1 cellular context compared by ENCODE assay signal in the genomic region with DNA sequence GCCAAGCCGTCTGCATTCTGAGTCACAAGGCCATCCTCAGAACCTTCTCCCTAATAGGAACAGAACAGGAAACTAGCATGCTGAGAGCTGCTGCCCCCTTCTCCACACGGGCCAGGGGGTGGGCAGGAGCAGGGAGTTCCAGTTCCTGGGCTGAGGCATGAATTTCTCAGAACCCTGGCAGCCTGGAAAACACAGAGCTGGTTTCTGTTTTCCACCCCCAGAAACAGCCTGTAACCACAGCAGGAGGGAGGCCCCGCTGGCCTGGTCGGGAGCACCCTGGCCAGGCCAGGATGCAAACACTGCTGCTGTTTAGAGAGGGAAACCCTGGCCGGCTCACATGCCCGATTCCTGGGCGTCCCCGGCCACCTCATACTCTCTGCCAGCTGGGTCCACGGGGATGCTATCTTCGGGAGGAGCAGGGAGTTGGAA.
TF ChIP-seq lines count a peak whose summit lies in the region.

No MANE protein-coding gene starts in this region.

TF ChIP-seq in HepG2, 621 proteins besides CTCF, POLR2A, EP300 and RAD21 (continued from another document and continues in another):
- peak; percentile 47; the same call in 1 of the 2 replicates for TF ChIP-seq PITX1 (CRISPR knock-in tag; IDR thresholded peaks at IDR 0.05)
- TF ChIP-seq MED13 (CRISPR knock-in tag; IDR thresholded peaks at IDR 0.05) = no peak
- TF ChIP-seq, protein P1, sequence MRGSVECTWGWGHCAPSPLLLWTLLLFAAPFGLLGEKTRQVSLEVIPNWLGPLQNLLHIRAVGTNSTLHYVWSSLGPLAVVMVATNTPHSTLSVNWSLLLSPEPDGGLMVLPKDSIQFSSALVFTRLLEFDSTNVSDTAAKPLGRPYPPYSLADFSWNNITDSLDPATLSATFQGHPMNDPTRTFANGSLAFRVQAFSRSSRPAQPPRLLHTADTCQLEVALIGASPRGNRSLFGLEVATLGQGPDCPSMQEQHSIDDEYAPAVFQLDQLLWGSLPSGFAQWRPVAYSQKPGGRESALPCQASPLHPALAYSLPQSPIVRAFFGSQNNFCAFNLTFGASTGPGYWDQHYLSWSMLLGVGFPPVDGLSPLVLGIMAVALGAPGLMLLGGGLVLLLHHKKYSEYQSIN (CRISPR knock-in tag; IDR thresholded peaks at IDR 0.05; ENCODE audit: borderline replicate concordance) = no peak
- TF ChIP-seq, protein P2, sequence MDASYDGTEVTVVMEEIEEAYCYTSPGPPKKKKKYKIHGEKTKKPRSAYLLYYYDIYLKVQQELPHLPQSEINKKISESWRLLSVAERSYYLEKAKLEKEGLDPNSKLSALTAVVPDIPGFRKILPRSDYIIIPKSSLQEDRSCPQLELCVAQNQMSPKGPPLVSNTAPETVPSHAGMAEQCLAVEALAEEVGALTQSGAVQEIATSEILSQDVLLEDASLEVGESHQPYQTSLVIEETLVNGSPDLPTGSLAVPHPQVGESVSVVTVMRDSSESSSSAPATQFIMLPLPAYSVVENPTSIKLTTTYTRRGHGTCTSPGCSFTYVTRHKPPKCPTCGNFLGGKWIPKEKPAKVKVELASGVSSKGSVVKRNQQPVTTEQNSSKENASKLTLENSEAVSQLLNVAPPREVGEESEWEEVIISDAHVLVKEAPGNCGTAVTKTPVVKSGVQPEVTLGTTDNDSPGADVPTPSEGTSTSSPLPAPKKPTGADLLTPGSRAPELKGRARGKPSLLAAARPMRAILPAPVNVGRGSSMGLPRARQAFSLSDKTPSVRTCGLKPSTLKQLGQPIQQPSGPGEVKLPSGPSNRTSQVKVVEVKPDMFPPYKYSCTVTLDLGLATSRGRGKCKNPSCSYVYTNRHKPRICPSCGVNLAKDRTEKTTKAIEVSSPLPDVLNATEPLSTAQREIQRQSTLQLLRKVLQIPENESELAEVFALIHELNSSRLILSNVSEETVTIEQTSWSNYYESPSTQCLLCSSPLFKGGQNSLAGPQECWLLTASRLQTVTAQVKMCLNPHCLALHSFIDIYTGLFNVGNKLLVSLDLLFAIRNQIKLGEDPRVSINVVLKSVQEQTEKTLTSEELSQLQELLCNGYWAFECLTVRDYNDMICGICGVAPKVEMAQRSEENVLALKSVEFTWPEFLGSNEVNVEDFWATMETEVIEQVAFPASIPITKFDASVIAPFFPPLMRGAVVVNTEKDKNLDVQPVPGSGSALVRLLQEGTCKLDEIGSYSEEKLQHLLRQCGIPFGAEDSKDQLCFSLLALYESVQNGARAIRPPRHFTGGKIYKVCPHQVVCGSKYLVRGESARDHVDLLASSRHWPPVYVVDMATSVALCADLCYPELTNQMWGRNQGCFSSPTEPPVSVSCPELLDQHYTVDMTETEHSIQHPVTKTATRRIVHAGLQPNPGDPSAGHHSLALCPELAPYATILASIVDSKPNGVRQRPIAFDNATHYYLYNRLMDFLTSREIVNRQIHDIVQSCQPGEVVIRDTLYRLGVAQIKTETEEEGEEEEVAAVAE (CRISPR knock-in tag; IDR thresholded peaks at IDR 0.05; ENCODE audit: borderline replicate concordance) = no peak
- TF ChIP-seq, protein P3, sequence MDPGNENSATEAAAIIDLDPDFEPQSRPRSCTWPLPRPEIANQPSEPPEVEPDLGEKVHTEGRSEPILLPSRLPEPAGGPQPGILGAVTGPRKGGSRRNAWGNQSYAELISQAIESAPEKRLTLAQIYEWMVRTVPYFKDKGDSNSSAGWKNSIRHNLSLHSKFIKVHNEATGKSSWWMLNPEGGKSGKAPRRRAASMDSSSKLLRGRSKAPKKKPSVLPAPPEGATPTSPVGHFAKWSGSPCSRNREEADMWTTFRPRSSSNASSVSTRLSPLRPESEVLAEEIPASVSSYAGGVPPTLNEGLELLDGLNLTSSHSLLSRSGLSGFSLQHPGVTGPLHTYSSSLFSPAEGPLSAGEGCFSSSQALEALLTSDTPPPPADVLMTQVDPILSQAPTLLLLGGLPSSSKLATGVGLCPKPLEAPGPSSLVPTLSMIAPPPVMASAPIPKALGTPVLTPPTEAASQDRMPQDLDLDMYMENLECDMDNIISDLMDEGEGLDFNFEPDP (CRISPR knock-in tag; conservative IDR thresholded peaks at IDR 0.05) = 0 out of 2 replicates have a peak, but pooled peaks have one; percentile 75
- no peak for TF ChIP-seq ZNF124 (CRISPR knock-in tag; IDR thresholded peaks at IDR 0.05)
- TF ChIP-seq JUN (CRISPR knock-in tag; IDR thresholded peaks at IDR 0.05) = no peak
- TF ChIP-seq, protein P4, sequence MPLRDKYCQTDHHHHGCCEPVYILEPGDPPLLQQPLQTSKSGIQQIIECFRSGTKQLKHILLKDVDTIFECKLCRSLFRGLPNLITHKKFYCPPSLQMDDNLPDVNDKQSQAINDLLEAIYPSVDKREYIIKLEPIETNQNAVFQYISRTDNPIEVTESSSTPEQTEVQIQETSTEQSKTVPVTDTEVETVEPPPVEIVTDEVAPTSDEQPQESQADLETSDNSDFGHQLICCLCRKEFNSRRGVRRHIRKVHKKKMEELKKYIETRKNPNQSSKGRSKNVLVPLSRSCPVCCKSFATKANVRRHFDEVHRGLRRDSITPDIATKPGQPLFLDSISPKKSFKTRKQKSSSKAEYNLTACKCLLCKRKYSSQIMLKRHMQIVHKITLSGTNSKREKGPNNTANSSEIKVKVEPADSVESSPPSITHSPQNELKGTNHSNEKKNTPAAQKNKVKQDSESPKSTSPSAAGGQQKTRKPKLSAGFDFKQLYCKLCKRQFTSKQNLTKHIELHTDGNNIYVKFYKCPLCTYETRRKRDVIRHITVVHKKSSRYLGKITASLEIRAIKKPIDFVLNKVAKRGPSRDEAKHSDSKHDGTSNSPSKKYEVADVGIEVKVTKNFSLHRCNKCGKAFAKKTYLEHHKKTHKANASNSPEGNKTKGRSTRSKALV (CRISPR knock-in tag; IDR thresholded peaks at IDR 0.05) = no peak
- no peak for TF ChIP-seq GFI1 (CRISPR knock-in tag; IDR thresholded peaks at IDR 0.05; ENCODE audit: borderline replicate concordance)
- TF ChIP-seq NBN (conservative IDR thresholded peaks at IDR 0.05) = no peak
- no peak for TF ChIP-seq CREM (IDR thresholded peaks at IDR 0.05)
- TF ChIP-seq CREM (CRISPR knock-in tag; IDR thresholded peaks at IDR 0.05) = no peak
- no peak for TF ChIP-seq KDM1A (CRISPR knock-in tag; IDR thresholded peaks at IDR 0.05)
- TF ChIP-seq PHB2 (IDR thresholded peaks at IDR 0.05; ENCODE audit: partially characterized antibody) = no peak
- TF ChIP-seq ZBTB21 (CRISPR knock-in tag; IDR thresholded peaks at IDR 0.05) = no peak
- no peak for TF ChIP-seq FOXA3 (CRISPR knock-in tag; IDR thresholded peaks at IDR 0.05)
- no peak for TF ChIP-seq DMAP1 (CRISPR knock-in tag; IDR thresholded peaks at IDR 0.05)
- no peak for TF ChIP-seq SPEN (CRISPR knock-in tag; IDR thresholded peaks at IDR 0.05; ENCODE audit: low read depth)
- no peak for TF ChIP-seq KDM5B (CRISPR knock-in tag; IDR thresholded peaks at IDR 0.05; ENCODE audit: borderline replicate concordance)
- TF ChIP-seq ZNF746 (CRISPR knock-in tag; IDR thresholded peaks at IDR 0.05) = no peak
- TF ChIP-seq ZNF607 (CRISPR knock-in tag; IDR thresholded peaks at IDR 0.05; ENCODE audit: borderline replicate concordance) = no peak
- no peak for TF ChIP-seq SRF (IDR thresholded peaks at IDR 0.05; ENCODE audit: low read depth, low read length)
- no peak for TF ChIP-seq ZNF614 (CRISPR knock-in tag; IDR thresholded peaks at IDR 0.05; ENCODE audit: borderline replicate concordance)
- TF ChIP-seq, protein P5, sequence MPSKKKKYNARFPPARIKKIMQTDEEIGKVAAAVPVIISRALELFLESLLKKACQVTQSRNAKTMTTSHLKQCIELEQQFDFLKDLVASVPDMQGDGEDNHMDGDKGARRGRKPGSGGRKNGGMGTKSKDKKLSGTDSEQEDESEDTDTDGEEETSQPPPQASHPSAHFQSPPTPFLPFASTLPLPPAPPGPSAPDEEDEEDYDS (CRISPR knock-in tag; IDR thresholded peaks at IDR 0.05) = no peak
- TF ChIP-seq MED1 (CRISPR knock-in tag; IDR thresholded peaks at IDR 0.05) = no peak
- no peak for TF ChIP-seq KLF11 (CRISPR knock-in tag; IDR thresholded peaks at IDR 0.05)
- TF ChIP-seq ZNF329 (CRISPR knock-in tag; IDR thresholded peaks at IDR 0.05; ENCODE audit: low read depth) = no peak
- no peak for TF ChIP-seq ZNF772 (CRISPR knock-in tag; IDR thresholded peaks at IDR 0.05)
- TF ChIP-seq ZNF788 (CRISPR knock-in tag; IDR thresholded peaks at IDR 0.05; ENCODE audit: borderline replicate concordance) = no peak
- 0 out of 2 replicates have a peak, but pooled peaks have one; percentile 61 for TF ChIP-seq NFATC3 (CRISPR knock-in tag; IDR thresholded peaks at IDR 0.05)
- TF ChIP-seq PPARG (CRISPR knock-in tag; conservative IDR thresholded peaks at IDR 0.05) = no peak
- TF ChIP-seq ZNF670 (CRISPR knock-in tag; IDR thresholded peaks at IDR 0.05; ENCODE audit: borderline replicate concordance) = no peak
- TF ChIP-seq ZNF776 (CRISPR knock-in tag; IDR thresholded peaks at IDR 0.05) = no peak
- TF ChIP-seq PRMT3 (CRISPR knock-in tag; IDR thresholded peaks at IDR 0.05; ENCODE audit: borderline replicate concordance, low read depth) = no peak
- TF ChIP-seq, protein P6, sequence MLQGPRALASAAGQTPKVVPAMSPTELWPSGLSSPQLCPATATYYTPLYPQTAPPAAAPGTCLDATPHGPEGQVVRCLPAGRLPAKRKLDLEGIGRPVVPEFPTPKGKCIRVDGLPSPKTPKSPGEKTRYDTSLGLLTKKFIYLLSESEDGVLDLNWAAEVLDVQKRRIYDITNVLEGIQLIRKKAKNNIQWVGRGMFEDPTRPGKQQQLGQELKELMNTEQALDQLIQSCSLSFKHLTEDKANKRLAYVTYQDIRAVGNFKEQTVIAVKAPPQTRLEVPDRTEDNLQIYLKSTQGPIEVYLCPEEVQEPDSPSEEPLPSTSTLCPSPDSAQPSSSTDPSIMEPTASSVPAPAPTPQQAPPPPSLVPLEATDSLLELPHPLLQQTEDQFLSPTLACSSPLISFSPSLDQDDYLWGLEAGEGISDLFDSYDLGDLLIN (CRISPR knock-in tag; IDR thresholded peaks at IDR 0.05; ENCODE audit: borderline replicate concordance) = no peak
- TF ChIP-seq NFIC (IDR thresholded peaks at IDR 0.05; ENCODE audit: low read length) = no peak
- TF ChIP-seq ZNF354B (CRISPR knock-in tag; IDR thresholded peaks at IDR 0.05) = no peak
- TF ChIP-seq, protein P7, sequence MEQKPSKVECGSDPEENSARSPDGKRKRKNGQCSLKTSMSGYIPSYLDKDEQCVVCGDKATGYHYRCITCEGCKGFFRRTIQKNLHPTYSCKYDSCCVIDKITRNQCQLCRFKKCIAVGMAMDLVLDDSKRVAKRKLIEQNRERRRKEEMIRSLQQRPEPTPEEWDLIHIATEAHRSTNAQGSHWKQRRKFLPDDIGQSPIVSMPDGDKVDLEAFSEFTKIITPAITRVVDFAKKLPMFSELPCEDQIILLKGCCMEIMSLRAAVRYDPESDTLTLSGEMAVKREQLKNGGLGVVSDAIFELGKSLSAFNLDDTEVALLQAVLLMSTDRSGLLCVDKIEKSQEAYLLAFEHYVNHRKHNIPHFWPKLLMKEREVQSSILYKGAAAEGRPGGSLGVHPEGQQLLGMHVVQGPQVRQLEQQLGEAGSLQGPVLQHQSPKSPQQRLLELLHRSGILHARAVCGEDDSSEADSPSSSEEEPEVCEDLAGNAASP (CRISPR knock-in tag; IDR thresholded peaks at IDR 0.05; ENCODE audit: borderline replicate concordance) = no peak
- TF ChIP-seq ZNF121 (CRISPR knock-in tag; IDR thresholded peaks at IDR 0.05) = no peak
- no peak for TF ChIP-seq ZNF367 (CRISPR knock-in tag; IDR thresholded peaks at IDR 0.05; ENCODE audit: borderline replicate concordance)
- TF ChIP-seq MAFG (CRISPR knock-in tag; IDR thresholded peaks at IDR 0.05) = no peak
- TF ChIP-seq, protein P8, sequence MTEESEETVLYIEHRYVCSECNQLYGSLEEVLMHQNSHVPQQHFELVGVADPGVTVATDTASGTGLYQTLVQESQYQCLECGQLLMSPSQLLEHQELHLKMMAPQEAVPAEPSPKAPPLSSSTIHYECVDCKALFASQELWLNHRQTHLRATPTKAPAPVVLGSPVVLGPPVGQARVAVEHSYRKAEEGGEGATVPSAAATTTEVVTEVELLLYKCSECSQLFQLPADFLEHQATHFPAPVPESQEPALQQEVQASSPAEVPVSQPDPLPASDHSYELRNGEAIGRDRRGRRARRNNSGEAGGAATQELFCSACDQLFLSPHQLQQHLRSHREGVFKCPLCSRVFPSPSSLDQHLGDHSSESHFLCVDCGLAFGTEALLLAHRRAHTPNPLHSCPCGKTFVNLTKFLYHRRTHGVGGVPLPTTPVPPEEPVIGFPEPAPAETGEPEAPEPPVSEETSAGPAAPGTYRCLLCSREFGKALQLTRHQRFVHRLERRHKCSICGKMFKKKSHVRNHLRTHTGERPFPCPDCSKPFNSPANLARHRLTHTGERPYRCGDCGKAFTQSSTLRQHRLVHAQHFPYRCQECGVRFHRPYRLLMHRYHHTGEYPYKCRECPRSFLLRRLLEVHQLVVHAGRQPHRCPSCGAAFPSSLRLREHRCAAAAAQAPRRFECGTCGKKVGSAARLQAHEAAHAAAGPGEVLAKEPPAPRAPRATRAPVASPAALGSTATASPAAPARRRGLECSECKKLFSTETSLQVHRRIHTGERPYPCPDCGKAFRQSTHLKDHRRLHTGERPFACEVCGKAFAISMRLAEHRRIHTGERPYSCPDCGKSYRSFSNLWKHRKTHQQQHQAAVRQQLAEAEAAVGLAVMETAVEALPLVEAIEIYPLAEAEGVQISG (CRISPR knock-in tag; IDR thresholded peaks at IDR 0.05) = no peak
- TF ChIP-seq ZSCAN31 (CRISPR knock-in tag; IDR thresholded peaks at IDR 0.05; ENCODE audit: low read depth) = no peak
- TF ChIP-seq MTF2 (CRISPR knock-in tag; IDR thresholded peaks at IDR 0.05; ENCODE audit: borderline replicate concordance) = no peak
- TF ChIP-seq, protein P9, sequence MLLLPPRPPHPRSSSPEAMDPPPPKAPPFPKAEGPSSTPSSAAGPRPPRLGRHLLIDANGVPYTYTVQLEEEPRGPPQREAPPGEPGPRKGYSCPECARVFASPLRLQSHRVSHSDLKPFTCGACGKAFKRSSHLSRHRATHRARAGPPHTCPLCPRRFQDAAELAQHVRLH (CRISPR knock-in tag; IDR thresholded peaks at IDR 0.05; ENCODE audit: borderline replicate concordance, low read depth) = no peak
- no peak for TF ChIP-seq ZMAT3 (CRISPR knock-in tag; conservative IDR thresholded peaks at IDR 0.05)
- no peak for TF ChIP-seq ZNF616 (CRISPR knock-in tag; IDR thresholded peaks at IDR 0.05; ENCODE audit: low read depth)
- TF ChIP-seq AHR (CRISPR knock-in tag; IDR thresholded peaks at IDR 0.05) = no peak
- 0 out of 2 replicates have a peak, but pooled peaks have one; percentile 31 for TF ChIP-seq ZNF274 (CRISPR knock-in tag; IDR thresholded peaks at IDR 0.05)
- TF ChIP-seq, protein P10, sequence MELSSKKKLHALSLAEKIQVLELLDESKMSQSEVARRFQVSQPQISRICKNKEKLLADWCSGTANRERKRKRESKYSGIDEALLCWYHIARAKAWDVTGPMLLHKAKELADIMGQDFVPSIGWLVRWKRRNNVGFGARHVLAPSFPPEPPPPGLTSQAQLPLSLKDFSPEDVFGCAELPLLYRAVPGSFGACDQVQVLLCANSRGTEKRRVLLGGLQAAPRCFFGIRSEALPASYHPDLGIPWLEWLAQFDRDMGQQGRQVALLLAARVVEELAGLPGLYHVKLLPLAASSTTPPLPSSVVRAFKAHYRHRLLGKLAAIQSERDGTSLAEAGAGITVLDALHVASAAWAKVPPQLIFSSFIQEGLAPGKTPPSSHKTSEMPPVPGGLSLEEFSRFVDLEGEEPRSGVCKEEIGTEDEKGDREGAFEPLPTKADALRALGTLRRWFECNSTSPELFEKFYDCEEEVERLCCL (CRISPR knock-in tag; IDR thresholded peaks at IDR 0.05; ENCODE audit: borderline replicate concordance) = peak; percentile 51; the same call in 1 of the 2 replicates
- no peak for TF ChIP-seq JUND (CRISPR knock-in tag; IDR thresholded peaks at IDR 0.05)
